In genomic region chr3:14330508-14330907, GRCh38 we compare ENCODE assay signal across 27 cellular contexts.
"Had no signal": no experiment of that assay in that cellular context is flagged by ENCODE, and none has a peak within 500 bp of the region (broad histone marks: within the 10 kb centered on the region; RNA-seq: fewer than 3 reads in every experiment).

No MANE protein-coding gene starts in this region.

- H3K4me1 ChIP-seq: gastroesophageal sphincter, pancreas, right atrium auricular region, upper lobe of left lung, vagina had no signal

- H3K4me3 ChIP-seq: gastroesophageal sphincter, mucosa of descending colon, pancreas, right atrium auricular region, upper lobe of left lung, vagina had no signal

- H3K9me3 Mint-ChIP-seq: activated CD4-positive, alpha-beta memory T cell treated with anti-CD3 and anti-CD28 coated beads, Interleukin-2, amount 10 ng/mL, durations not matched to agents 7 days and 5 days; activated CD4-positive, alpha-beta T cell treated with anti-CD3 and anti-CD28 coated beads, Interleukin-2, amount 10 ng/mL, durations not matched to agents 7 days and 5 days; activated naive CD4-positive, alpha-beta T cell treated with anti-CD3 and anti-CD28 coated beads, Interleukin-2, amount 10 ng/mL, durations not matched to agents 7 days and 5 days; activated T-cell treated with anti-CD3 and anti-CD28 coated beads, Interleukin-2, amount 50 U/mL, for 24 hours; effector memory CD8-positive, alpha-beta T cell had no signal

- H3K4me1 Mint-ChIP-seq: activated CD4-positive, alpha-beta memory T cell treated with anti-CD3 and anti-CD28 coated beads, Interleukin-2, amount 10 ng/mL, durations not matched to agents 7 days and 5 days; activated CD4-positive, alpha-beta T cell treated with anti-CD3 and anti-CD28 coated beads, Interleukin-2, amount 10 ng/mL, durations not matched to agents 7 days and 5 days; activated naive CD4-positive, alpha-beta T cell treated with anti-CD3 and anti-CD28 coated beads, Interleukin-2, amount 10 ng/mL, durations not matched to agents 7 days and 5 days; T-helper 17 cell had no signal

- H3K27me3 ChIP-seq: brain microvascular endothelial cell, gastroesophageal sphincter, pancreas, right atrium auricular region, upper lobe of left lung, vagina had no signal

- H3K27ac Mint-ChIP-seq: activated CD4-positive, alpha-beta memory T cell treated with anti-CD3 and anti-CD28 coated beads, Interleukin-2, amount 10 ng/mL, durations not matched to agents 7 days and 5 days; activated CD4-positive, alpha-beta T cell treated with anti-CD3 and anti-CD28 coated beads, Interleukin-2, amount 10 ng/mL, durations not matched to agents 7 days and 5 days; activated naive CD4-positive, alpha-beta T cell treated with anti-CD3 and anti-CD28 coated beads, Interleukin-2, amount 10 ng/mL, durations not matched to agents 7 days and 5 days; activated T-cell treated with anti-CD3 and anti-CD28 coated beads, Interleukin-2, amount 50 U/mL, for 24 hours; memory B cell; stimulated activated naive CD8-positive, alpha-beta T cell treated with anti-CD3 and anti-CD28 coated beads, Interleukin-15, Interleukin-2, amounts not matched to agents 100 ng/mL and 50 ng/mL, for 24 hours; T-helper 17 cell had no signal

- H3K36me3 Mint-ChIP-seq: activated naive CD4-positive, alpha-beta T cell treated with anti-CD3 and anti-CD28 coated beads, Interleukin-2, amount 10 ng/mL, durations not matched to agents 7 days and 5 days; memory B cell had no signal

- H3K4me3 Mint-ChIP-seq: activated CD4-positive, alpha-beta memory T cell treated with anti-CD3 and anti-CD28 coated beads, Interleukin-2, amount 10 ng/mL, durations not matched to agents 7 days and 5 days; activated CD4-positive, alpha-beta T cell treated with anti-CD3 and anti-CD28 coated beads, Interleukin-2, amount 10 ng/mL, durations not matched to agents 7 days and 5 days; activated naive CD4-positive, alpha-beta T cell treated with anti-CD3 and anti-CD28 coated beads, Interleukin-2, amount 10 ng/mL, durations not matched to agents 7 days and 5 days; activated T-cell treated with anti-CD3 and anti-CD28 coated beads, Interleukin-2, amount 50 U/mL, for 24 hours; effector memory CD8-positive, alpha-beta T cell; memory B cell; nephron; stimulated activated naive CD8-positive, alpha-beta T cell treated with anti-CD3 and anti-CD28 coated beads, Interleukin-15, Interleukin-2, amounts not matched to agents 100 ng/mL and 50 ng/mL, for 24 hours; T-helper 17 cell had no signal

- H3K27ac ChIP-seq: brain microvascular endothelial cell, gastroesophageal sphincter, pancreas, right atrium auricular region, upper lobe of left lung, vagina, WERI-Rb-1 had no signal

- H3K9me3 ChIP-seq: gastroesophageal sphincter, mucosa of descending colon, pancreas, right atrium auricular region, upper lobe of left lung, vagina had no signal

- DNase-seq: activated CD4-positive, alpha-beta memory T cell treated with anti-CD3 and anti-CD28 coated beads, Interleukin-2, amount 10 ng/mL, durations not matched to agents 7 days and 5 days; activated CD4-positive, alpha-beta T cell treated with anti-CD3 and anti-CD28 coated beads, Interleukin-2, amount 10 ng/mL, durations not matched to agents 7 days and 5 days; activated CD4-positive, CD25-positive, alpha-beta regulatory T cell treated with anti-CD3 and anti-CD28 coated beads, Interleukin-2, amount 50 U/mL, for 72 hours; activated CD8-positive, alpha-beta memory T cell treated with anti-CD3 and anti-CD28 coated beads, Interleukin-2, amount 50 U/mL, for 48 hours; activated gamma-delta T cell; activated naive CD4-positive, alpha-beta T cell treated with anti-CD3 and anti-CD28 coated beads, Interleukin-2, amount 10 ng/mL, durations not matched to agents 7 days and 5 days; activated T-cell treated with anti-CD3 and anti-CD28 coated beads, Interleukin-2, amount 50 U/mL, for 24 hours; amniotic stem cell; brain microvascular endothelial cell; cortex of kidney; effector memory CD8-positive, alpha-beta T cell; hippocampal formation; nucleus accumbens; stimulated activated CD4-positive, alpha-beta T cell treated with anti-CD3 and anti-CD28 coated beads, Interleukin-4, amount 100 ng/mL, for 1 hour; substantia nigra; T-helper 17 cell; T1000; upper lobe of left lung; WERI-Rb-1 had no signal

- H3K36me3 ChIP-seq: brain microvascular endothelial cell, gastroesophageal sphincter, pancreas, right atrium auricular region, upper lobe of left lung, vagina, WERI-Rb-1 had no signal
